ENCODE assay signal across 1 cellular context in the genomic region with DNA sequence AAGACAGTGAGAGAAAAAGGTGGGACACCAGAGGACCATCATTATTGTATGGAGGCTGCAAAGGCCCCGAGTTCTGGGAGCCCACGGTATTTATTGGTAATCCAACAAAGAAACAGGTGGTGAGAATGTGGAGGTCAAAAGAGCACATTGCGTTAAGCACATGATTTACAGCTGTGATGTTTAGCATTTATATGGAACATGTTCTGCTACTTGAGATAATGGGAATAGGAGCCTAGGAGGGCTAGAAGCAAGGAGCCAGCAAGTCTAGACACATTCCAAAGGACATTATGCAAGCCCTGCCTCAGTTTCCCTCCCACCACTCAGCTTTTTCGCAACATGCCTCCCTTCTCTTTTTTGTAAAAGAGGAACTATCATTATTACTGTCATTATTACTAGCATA.
TF ChIP-seq lines count a peak whose summit lies in the region.

No MANE protein-coding gene starts in this region.

TF ChIP-seq in HEK293, 187 proteins besides CTCF, POLR2A, EP300 and RAD21 (continued from another document):
- TF ChIP-seq, protein P1, sequence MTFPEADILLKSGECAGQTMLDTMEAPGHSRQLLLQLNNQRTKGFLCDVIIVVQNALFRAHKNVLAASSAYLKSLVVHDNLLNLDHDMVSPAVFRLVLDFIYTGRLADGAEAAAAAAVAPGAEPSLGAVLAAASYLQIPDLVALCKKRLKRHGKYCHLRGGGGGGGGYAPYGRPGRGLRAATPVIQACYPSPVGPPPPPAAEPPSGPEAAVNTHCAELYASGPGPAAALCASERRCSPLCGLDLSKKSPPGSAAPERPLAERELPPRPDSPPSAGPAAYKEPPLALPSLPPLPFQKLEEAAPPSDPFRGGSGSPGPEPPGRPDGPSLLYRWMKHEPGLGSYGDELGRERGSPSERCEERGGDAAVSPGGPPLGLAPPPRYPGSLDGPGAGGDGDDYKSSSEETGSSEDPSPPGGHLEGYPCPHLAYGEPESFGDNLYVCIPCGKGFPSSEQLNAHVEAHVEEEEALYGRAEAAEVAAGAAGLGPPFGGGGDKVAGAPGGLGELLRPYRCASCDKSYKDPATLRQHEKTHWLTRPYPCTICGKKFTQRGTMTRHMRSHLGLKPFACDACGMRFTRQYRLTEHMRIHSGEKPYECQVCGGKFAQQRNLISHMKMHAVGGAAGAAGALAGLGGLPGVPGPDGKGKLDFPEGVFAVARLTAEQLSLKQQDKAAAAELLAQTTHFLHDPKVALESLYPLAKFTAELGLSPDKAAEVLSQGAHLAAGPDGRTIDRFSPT (tag by site-specific recombination; IDR thresholded peaks at IDR 0.05), result peak; percentile 80
- TF ChIP-seq FEZF1 (tag by site-specific recombination; IDR thresholded peaks at IDR 0.05) (peak; percentile 75), BCL11A (tag by site-specific recombination; IDR thresholded peaks at IDR 0.05; ENCODE audit: low read depth) (0 out of 2 replicates have a peak, but pooled peaks have one; percentile 11), TRIM28 (IDR thresholded peaks at IDR 0.05; ENCODE audit: borderline replicate concordance, low read length) (peak; percentile 89), SP7 (tag by site-specific recombination; IDR thresholded peaks at IDR 0.05) (peak; percentile 17; the same call in 1 of the 2 replicates), SP2 (tag by site-specific recombination; IDR thresholded peaks at IDR 0.05) (peak; percentile 19; the same call in 1 of the 2 replicates), WT1 (tag by site-specific recombination; IDR thresholded peaks at IDR 0.05) (0 out of 2 replicates have a peak, but pooled peaks have one; percentile 17), SCRT2 (tag by site-specific recombination; IDR thresholded peaks at IDR 0.05) (0 out of 2 replicates have a peak, but pooled peaks have one; percentile 33), ZNF366 (tag by site-specific recombination; conservative IDR thresholded peaks at IDR 0.05) (peak; percentile 35; the same call in 1 of the 2 replicates)
